Comparison of ENCODE assay signal across 8 cellular contexts in genomic region chr19:940591-941291, GRCh38. TPM values are rescaled to one million over a fixed set of nuclear protein-coding genes. Genes with fewer than 3 reads are reported as not detected.
A peak's percentile ranks its signal among the peaks of the same experiment; 100 is the strongest.
DNase-seq lines count a peak whose midpoint lies in the region; ATAC-seq and TF ChIP-seq lines count a peak whose summit lies in the region.

No MANE protein-coding gene starts in this region.

- H2AFZ ChIP-seq in GM23338 = no peak overlapping the region

- no peak overlapping the region for H3K27ac ChIP-seq in GM23338 (ENCODE audit: low read depth)

- no peak overlapping the region for H3K4me2 ChIP-seq in GM23338

- H3K36me3 Mint-ChIP-seq in neural crest cell (ENCODE audit: low read depth) (peaks cover 24% of the 10 kb centered on the region), type B pancreatic cell (peaks cover 24% of the 10 kb centered on the region), GM23338 (ENCODE audit: low read depth) (peaks cover 43% of the 10 kb centered on the region)

- H3K4me1 Mint-ChIP-seq in neural crest cell = peaks cover 19% of the 10 kb centered on the region
- H3K4me1 Mint-ChIP-seq in type B pancreatic cell (ENCODE audit: unreplicated experiment) = peaks cover 22% of the 10 kb centered on the region
- H3K4me1 Mint-ChIP-seq in GM23338 = no peaks in the 10 kb centered on the region; the same call in 2 of the 3 replicates

- H3K4me3 Mint-ChIP-seq in neural crest cell (peak overlapping the region; percentile 62), type B pancreatic cell (peak overlapping the region; percentile 26), GM23338 (no peak overlapping the region)

- DNase-seq in NCI-H2081 (lab: John Stamatoyannopoulos, UW) (peak; percentile 79 to 87), NCI-H2081 treated with DMSO at 0.1 percent for 48 hours (lab: John Stamatoyannopoulos, UW) (no peak), NCI-H2196 (lab: John Stamatoyannopoulos, UW; ENCODE audit: unreplicated experiment) (peak; percentile 88), epithelial cell of proximal tubule (ENCODE audit: low read depth) (no peak), neural crest cell (ENCODE audit: low read depth, low spot score) (no peak), type B pancreatic cell (ENCODE audit: extremely low spot score, unreplicated experiment) (no peak), GM23338 (ENCODE audit: low spot score) (no peak)
- peak; percentile 67 for DNase-seq in activated CD8-positive, alpha-beta memory T cell treated with anti-CD3 and anti-CD28 coated beads, Interleukin-2, amount 50 U/mL, for 4 hours

- no peaks in the 10 kb centered on the region for H3K4me1 ChIP-seq in GM23338 (ENCODE audit: insufficient read depth)

- H3K9me3 Mint-ChIP-seq in neural crest cell (no peaks in the 10 kb centered on the region), type B pancreatic cell (no peaks in the 10 kb centered on the region), GM23338 (peaks cover 2% of the 10 kb centered on the region; the same call in 2 of the 3 replicates)

- H3K27me3 Mint-ChIP-seq in neural crest cell (ENCODE audit: low read depth) (peaks cover 49% of the 10 kb centered on the region), type B pancreatic cell (no peaks in the 10 kb centered on the region), GM23338 (ENCODE audit: insufficient read depth, low read depth, poor library complexity) (peaks cover 17% of the 10 kb centered on the region)

- no peaks in the 10 kb centered on the region for H3K27me3 ChIP-seq in GM23338 (ENCODE audit: insufficient read depth)

- H3K27ac Mint-ChIP-seq in neural crest cell (ENCODE audit: unreplicated experiment) (peak overlapping the region; percentile 69), type B pancreatic cell (peak overlapping the region; percentile 67), GM23338 (no peak overlapping the region)

- 0 out of 2 replicates have a peak, but pooled peaks cover 3% of the 10 kb centered on the region for H3F3A ChIP-seq in GM23338 (replicated peaks; ENCODE audit: low read depth)

- peaks cover 64% of the 10 kb centered on the region for H3K79me2 ChIP-seq in GM23338 (replicated peaks; ENCODE audit: insufficient read depth)

- no peak for ATAC-seq in GM23338

- no peaks in the 10 kb centered on the region for H3K36me3 ChIP-seq in GM23338 (ENCODE audit: insufficient read depth)

- H4K20me1 ChIP-seq in GM23338 (replicated peaks; ENCODE audit: insufficient read depth) = peaks cover 3% of the 10 kb centered on the region

- H3K4me3 ChIP-seq in epithelial cell of proximal tubule (ENCODE audit: low read depth, low read length) = peak overlapping the region; percentile 39
- H3K4me3 ChIP-seq in GM23338 = no peak overlapping the region

- TF ChIP-seq CTCF in epithelial cell of proximal tubule (conservative IDR thresholded peaks at IDR 0.05; ENCODE audit: low read depth, low read length) (no peak), neural crest cell (conservative IDR thresholded peaks at IDR 0.05) (no peak), type B pancreatic cell (conservative IDR thresholded peaks at IDR 0.05) (no peak), GM23338 (conservative IDR thresholded peaks at IDR 0.05; ENCODE audit: low read depth in 2 of 2) (no peak)

- H3K9me2 ChIP-seq in GM23338 (ENCODE audit: insufficient read depth) = no peaks in the 10 kb centered on the region

TF ChIP-seq in GM23338, 12 proteins besides CTCF, POLR2A, EP300 and RAD21:
- TF ChIP-seq ZNF114 (CRISPR knock-in tag; IDR thresholded peaks at IDR 0.05) = no peak
- TF ChIP-seq NANOG (IDR thresholded peaks at IDR 0.05; ENCODE audit: borderline replicate concordance) = no peak
- TF ChIP-seq EZH2phosphoT487 (IDR thresholded peaks at IDR 0.05; ENCODE audit: unreplicated experiment) = no peak
- TF ChIP-seq CREB1 (CRISPR knock-in tag; IDR thresholded peaks at IDR 0.05; ENCODE audit: low read depth) = no peak

RNA-seq across cellular contexts. Expression of gene ARID3A, which starts 14.9 kb away (rescaled TPM):
- total RNA-seq in epithelial cell of proximal tubule (26.6 and 37.0 TPM in 2 replicates), neural crest cell (48.4 and 58.9 TPM in 2 replicates), type B pancreatic cell (ENCODE audit: low replicate concordance) (83.0 and 124 TPM in 2 replicates)
- total RNA-seq in GM23338 (2014; rRNA removed; shearing (Covaris generic)) = 48.8 and 51.6 TPM in 2 replicates
- 33.6 and 36.6 TPM in 2 replicates for polyA plus RNA-seq in GM23338 (2016; fragmentation: Nextera tagmentation; extraction: Ambion mirVana)

RNA-seq across cellular contexts. Expression of gene KISS1R, which starts 23.6 kb away (rescaled TPM):
- 0.72 and 0.92 TPM in 2 replicates for total RNA-seq in epithelial cell of proximal tubule
- 2.2 and 2.4 TPM in 2 replicates for total RNA-seq in neural crest cell
- total RNA-seq in type B pancreatic cell (ENCODE audit: low replicate concordance) = 1.2 and 2.2 TPM in 2 replicates
- total RNA-seq in GM23338 (2014; rRNA removed; shearing (Covaris generic)) = 2.4 and 4.0 TPM in 2 replicates
- 0.78 and 1.0 TPM in 2 replicates for polyA plus RNA-seq in GM23338 (2016; fragmentation: Nextera tagmentation; extraction: Ambion mirVana)

RNA-seq across cellular contexts. Expression of gene R3HDM4, which starts 27.7 kb away (rescaled TPM):
- total RNA-seq in epithelial cell of proximal tubule (49.8 and 60.0 TPM in 2 replicates), neural crest cell (47.7 and 50.9 TPM in 2 replicates), type B pancreatic cell (ENCODE audit: low replicate concordance) (48.8 and 56.7 TPM in 2 replicates)
- 87.1 and 87.8 TPM in 2 replicates for total RNA-seq in GM23338 (2014; rRNA removed; shearing (Covaris generic))
- 76.5 and 87.4 TPM in 2 replicates for polyA plus RNA-seq in GM23338 (2016; fragmentation: Nextera tagmentation; extraction: Ambion mirVana)

RNA-seq across cellular contexts. Expression of gene WDR18, which starts 43.4 kb away (rescaled TPM):
- 71.0 and 94.4 TPM in 2 replicates for total RNA-seq in epithelial cell of proximal tubule
- total RNA-seq in neural crest cell = 65.2 and 67.4 TPM in 2 replicates
- 59.5 and 65.4 TPM in 2 replicates for total RNA-seq in type B pancreatic cell (ENCODE audit: low replicate concordance)
- 112 and 157 TPM in 2 replicates for total RNA-seq in GM23338 (2014; rRNA removed; shearing (Covaris generic))
- polyA plus RNA-seq in GM23338 (2016; fragmentation: Nextera tagmentation; extraction: Ambion mirVana) = 155 and 156 TPM in 2 replicates

RNA-seq across cellular contexts. Expression of gene RNU6-9, which starts 47.5 kb away (rescaled TPM):
- total RNA-seq in epithelial cell of proximal tubule = not detected in 2 replicates
- total RNA-seq in neural crest cell = not detected in 2 replicates
- not detected in 2 replicates for total RNA-seq in type B pancreatic cell (ENCODE audit: low replicate concordance)
- not detected in 2 replicates for total RNA-seq in GM23338 (2014; rRNA removed; shearing (Covaris generic))
- polyA plus RNA-seq in GM23338 (2016; fragmentation: Nextera tagmentation; extraction: Ambion mirVana) = not detected in 2 replicates

Comparison
In these comparisons a context has a peak if more than half of its experiments do, and no peak if none do; other contexts are left out.
1. DNase-seq: peak in NCI-H2081 (2 of 2), NCI-H2196 (single experiment) and activated CD8-positive, alpha-beta memory T cell treated with anti-CD3 and anti-CD28 coated beads, Interleukin-2, amount 50 U/mL, for 4 hours (single experiment); none in NCI-H2081 treated with DMSO at 0.1 percent for 48 hours (single experiment), epithelial cell of proximal tubule (single experiment), neural crest cell (single experiment), type B pancreatic cell (single experiment) and GM23338 (single experiment).